8 cellular contexts compared by ENCODE assay signal in the genomic region with DNA sequence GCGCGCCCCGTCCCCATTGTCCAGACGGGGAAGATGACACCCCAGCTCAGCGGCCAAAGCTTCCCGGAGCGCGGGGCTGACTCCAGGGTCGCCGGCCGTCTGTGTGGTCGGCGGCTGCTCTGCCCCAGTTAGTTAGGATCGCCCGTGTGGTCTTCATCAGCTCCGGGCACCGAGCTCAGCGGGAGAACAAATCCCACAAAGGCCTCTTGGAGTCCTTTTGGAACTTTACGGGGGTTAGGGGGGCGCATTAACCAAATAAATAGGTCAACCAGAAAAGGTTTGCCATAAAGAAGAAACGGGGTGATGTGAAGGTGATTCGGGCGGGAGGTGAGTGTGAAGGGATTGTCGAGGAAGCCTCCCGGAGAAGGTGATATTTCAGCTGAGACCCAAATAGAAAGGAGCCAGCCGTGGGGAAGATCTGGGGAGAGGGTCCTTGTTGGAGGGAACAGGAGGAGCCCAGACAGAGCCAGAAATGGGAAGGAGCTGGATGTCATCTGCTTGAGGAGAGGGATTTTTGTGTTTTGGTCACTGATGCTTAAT. TPM values are rescaled to one million over a fixed set of nuclear protein-coding genes. Genes with fewer than 3 reads are reported as not detected.
A peak's percentile ranks its signal among the peaks of the same experiment; 100 is the strongest.
DNase-seq lines count a peak whose midpoint lies in the region; ATAC-seq, FAIRE-seq and TF ChIP-seq lines count a peak whose summit lies in the region.

No MANE protein-coding gene starts in this region.

- no peak for TF ChIP-seq EP300 in upper lobe of left lung (IDR thresholded peaks at IDR 0.05)

- intact Hi-C loops in adrenal gland (cut with DNase I) (no loop called here), right lobe of liver (cut with DNase I) (no loop called here), posterior vena cava (cut with DNase I) (no loop called here)

- no peak overlapping the region for H3K27ac ChIP-seq in AG04450 (ENCODE audit: low read depth, low read length)
- H3K27ac ChIP-seq in adrenal gland, result peak overlapping the region in 3 of 5 donors; percentile 60 to 74 (median 68)
- peak overlapping the region in 1 of 3 donors; percentile 41 for H3K27ac ChIP-seq in right lobe of liver
- peak overlapping the region; percentile 64 to 82 (median 70) for H3K27ac ChIP-seq in upper lobe of left lung

- TF ChIP-seq CTCF in AG04450 (IDR thresholded peaks at IDR 0.05; ENCODE audit: low read depth, low read length) (no peak), adrenal gland (IDR thresholded peaks at IDR 0.05) (no peak), right lobe of liver (IDR thresholded peaks at IDR 0.05) (no peak), upper lobe of left lung (IDR thresholded peaks at IDR 0.05) (no peak)

- POLR2A ChIA-PET in AG04450 (lab: Yijun Ruan, JAX), result interaction anchor here (0.6 to 1.7 kb wide), 4 partner anchors 14 to 480 kb away, joined by 4 to 6 read pairs (median 4); partner anchors contain the start of genes MPHOSPH9, MTRFR and TCTN2

- DNase-seq in AG04450 (ENCODE audit: low read depth, low spot score) (no peak), HT-29 (ENCODE audit: low spot score) (peak; percentile 13), adrenal gland (no peak), right lobe of liver (no peak), upper lobe of left lung (no peak), posterior vena cava (ENCODE audit: low spot score) (no peak), NCI-H146 treated with DMSO at 0.1 percent for 48 hours (lab: John Stamatoyannopoulos, UW; ENCODE audit: unreplicated experiment) (no peak), GM12892 (ENCODE audit: insufficient read length) (no peak)

- no peaks in the 10 kb centered on the region for H3K27me3 ChIP-seq in AG04450 (ENCODE audit: control insufficient read depth, insufficient read depth, low read length)
- no peaks in the 10 kb centered on the region for H3K27me3 ChIP-seq in adrenal gland
- no peaks in the 10 kb centered on the region for H3K27me3 ChIP-seq in right lobe of liver
- H3K27me3 ChIP-seq in upper lobe of left lung, result no peaks in the 10 kb centered on the region

- no peaks in the 10 kb centered on the region for H3K36me3 ChIP-seq in adrenal gland (replicated peaks in 1 of 2)
- H3K36me3 ChIP-seq in right lobe of liver, result no peaks in the 10 kb centered on the region
- H3K36me3 ChIP-seq in upper lobe of left lung, result peaks cover 0 to 4% (median 0%) of the 10 kb centered on the region in 4 donors

- WGBS in adrenal gland, 4 donors, result 0 to 3% (median 1%) methylated on average over 8 to 26 of the region's 26 CpGs
- 0% methylated on average over 15 of the region's 26 CpGs for WGBS in right lobe of liver (ENCODE audit: insufficient coverage, low coverage, low lambda C conversion rate, missing lambda C conversion rate)
- WGBS in upper lobe of left lung, 2 donors, result 0 to 1% methylated on average over 18 to 20 of the region's 26 CpGs

- ATAC-seq in right lobe of liver, result no peak
- ATAC-seq in upper lobe of left lung (ENCODE audit: low FRiP score in 2 of 2), result no peak

- TF ChIP-seq POLR2A in adrenal gland (IDR thresholded peaks at IDR 0.05), result no peak
- no peak for TF ChIP-seq POLR2A in right lobe of liver (IDR thresholded peaks at IDR 0.05)
- TF ChIP-seq POLR2A in upper lobe of left lung (IDR thresholded peaks at IDR 0.05), result no peak
- TF ChIP-seq POLR2A in GM12892 (IDR thresholded peaks at IDR 0.05; ENCODE audit: low read depth, low read length), result no peak

- H3K4me1 ChIP-seq in adrenal gland (replicated peaks in 1 of 2) (peaks cover 4 to 21% of the 10 kb centered on the region in 2 donors), right lobe of liver (peaks cover 0 to 10% (median 4%) of the 10 kb centered on the region in 4 donors), upper lobe of left lung (peaks cover 19 to 36% (median 22%) of the 10 kb centered on the region in 4 donors)

- H3K4me3 ChIP-seq in AG04450 (ENCODE audit: low read depth, low read length), result peak overlapping the region; percentile 86
- H3K4me3 ChIP-seq in adrenal gland, result peak overlapping the region; percentile 42 to 90 (median 68)
- peak overlapping the region; percentile 94 to 100 (median 98) for H3K4me3 ChIP-seq in right lobe of liver
- H3K4me3 ChIP-seq in upper lobe of left lung, result peak overlapping the region; percentile 88 to 100 (median 95)

- CTCF ChIA-PET in AG04450 (lab: Charles Lee), result interaction anchor here (1.2 to 1.4 kb wide), 2 partner anchors 271 to 320 kb away, joined by 4 to 9 read pairs; no protein-coding TSS in a partner anchor

- H3K9me3 ChIP-seq in AG04450 (ENCODE audit: control insufficient read depth, insufficient read depth, low read length), result no peaks in the 10 kb centered on the region; the same call in 1 of the 2 replicates
- no peaks in the 10 kb centered on the region for H3K9me3 ChIP-seq in adrenal gland (replicated peaks in 1 of 3)
- no peaks in the 10 kb centered on the region for H3K9me3 ChIP-seq in right lobe of liver
- no peaks in the 10 kb centered on the region for H3K9me3 ChIP-seq in upper lobe of left lung

- FAIRE-seq in GM12892 (lab: Jason Lieb, UNC), result no peak

RNA-seq across cellular contexts. Expression of gene ATP6V0A2, which starts 0.7 kb away (rescaled TPM):
- 28.9 and 30.0 TPM in 2 replicates for polyA plus RNA-seq in AG04450 (2011; rRNA removed)
- polyA minus RNA-seq in AG04450 (2011; rRNA and poly(A)+ RNA removed), result 39.3 and 39.9 TPM in 2 replicates
- total RNA-seq in HT-29 (2014; rRNA removed; shearing (Covaris generic)), result 28.6 and 34.8 TPM in 2 replicates
- 10 to 100 TPM; 10.7 to 46.1 (median 21.3) TPM for total RNA-seq in adrenal gland
- 10 to 100 TPM in 1 of 3 donors, 1 to 10 TPM in 2; 5.2 to 20.1 (median 5.7) TPM for polyA plus RNA-seq in adrenal gland
- total RNA-seq in right lobe of liver, result 10 to 100 TPM in 3 of 6 experiments, 1 to 10 TPM in 3; 7.6 to 12.9 (median 10.1) TPM
- total RNA-seq in upper lobe of left lung, result 10 to 100 TPM; 19.3 to 52.4 (median 25.3) TPM
- total RNA-seq in posterior vena cava, result 10 to 100 TPM; 20.2 to 20.7 TPM
- 24.7 TPM for polyA plus RNA-seq in GM12892 (2012; ENCODE audit: missing spikeins)

RNA-seq across cellular contexts. Expression of gene TCTN2, which starts 41.9 kb away (rescaled TPM):
- polyA plus RNA-seq in AG04450 (2011; rRNA removed), result 8.6 and 9.1 TPM in 2 replicates
- polyA minus RNA-seq in AG04450 (2011; rRNA and poly(A)+ RNA removed), result 13.3 and 13.8 TPM in 2 replicates
- total RNA-seq in HT-29 (2014; rRNA removed; shearing (Covaris generic)), result 6.1 and 6.6 TPM in 2 replicates
- 10 to 100 TPM in 3 of 8 donors, 1 to 10 TPM in 5; 5.8 to 17.9 (median 9.1) TPM for total RNA-seq in adrenal gland
- polyA plus RNA-seq in adrenal gland, result 1 to 10 TPM; 4.8 to 6.4 (median 6.0) TPM
- total RNA-seq in right lobe of liver, result 1 to 10 TPM in 2 of 6 experiments, under 1 TPM in 4; 0.61 to 1.2 (median 0.88) TPM
- total RNA-seq in upper lobe of left lung, result 10 to 100 TPM in 5 of 6 donors, 1 to 10 TPM in 1; 8.4 to 22.3 (median 14.8) TPM
- total RNA-seq in posterior vena cava, result 1 to 10 TPM; 7.6 to 7.8 TPM
- polyA plus RNA-seq in GM12892 (2012; ENCODE audit: missing spikeins), result 5.4 TPM

RNA-seq across cellular contexts. Expression of gene DNAH10, which starts 49.3 kb away (rescaled TPM):
- polyA plus RNA-seq in AG04450 (2011; rRNA removed), result 8.6 and 9.1 TPM in 2 replicates
- polyA minus RNA-seq in AG04450 (2011; rRNA and poly(A)+ RNA removed), result 8.0 and 9.0 TPM in 2 replicates
- total RNA-seq in HT-29 (2014; rRNA removed; shearing (Covaris generic)), result under 0.01 TPM in 1 of 2 replicates, not detected in the other
- total RNA-seq in adrenal gland, result 1 to 10 TPM in 1 of 8 donors, under 1 TPM in 7; 0.06 to 1.5 (median 0.23) TPM
- polyA plus RNA-seq in adrenal gland, result under 1 TPM; 0.10 to 0.59 (median 0.32) TPM
- under 1 TPM in 5 of 6 experiments, not detected in 1; under 0.01 to 0.40 (median 0.16) TPM for total RNA-seq in right lobe of liver
- 10 to 100 TPM in 2 of 6 donors, 1 to 10 TPM in 3, under 1 TPM in 1; 0.31 to 46.0 (median 8.3) TPM for total RNA-seq in upper lobe of left lung
- not detected for total RNA-seq in posterior vena cava
- 0.08 TPM for polyA plus RNA-seq in GM12892 (2012; ENCODE audit: missing spikeins)
